16 cellular contexts compared by ENCODE assay signal in genomic region chr12:11540615-11541014, GRCh38.
DNase-seq lines count a peak whose midpoint lies in the region; ATAC-seq, FAIRE-seq and TF ChIP-seq lines count a peak whose summit lies in the region.
"Had no signal": no experiment of that assay in that cellular context is flagged by ENCODE, and none has a peak within 500 bp of the region (broad histone marks: within the 10 kb centered on the region; RNA-seq: fewer than 3 reads in every experiment).

No MANE protein-coding gene starts in this region.

- no peaks in the 10 kb centered on the region for H3K27me3 ChIP-seq in neuronal stem cell (ENCODE audit: control insufficient read depth in 3 of 3, insufficient read depth in 3 of 3, low read depth in 1 of 3, low read length in 3 of 3)
- H3K27me3 ChIP-seq: Peyer's patch had no signal

- H3K4me1 ChIP-seq in neuronal stem cell (ENCODE audit: control insufficient read depth in 2 of 2, insufficient read depth in 1 of 2, low read depth in 1 of 2, low read length in 2 of 2) = peaks cover 0 to 2% of the 10 kb centered on the region in 2 donors
- H3K4me1 ChIP-seq: A549 had no signal

- no peak overlapping the region for H2AFZ ChIP-seq in neuronal stem cell (ENCODE audit: low read length)

- no peak overlapping the region for H3K23ac ChIP-seq in neuronal stem cell (ENCODE audit: low read depth, low read length, poor library complexity)

- H3K14ac ChIP-seq in neuronal stem cell (ENCODE audit: low read length) = no peak overlapping the region

- no peak overlapping the region for H3K4me2 ChIP-seq in neuronal stem cell (ENCODE audit: insufficient read depth, low read length, poor library complexity, severe bottlenecking)
- H3K4me2 ChIP-seq: A549 had no signal

- H3K4me3 Mint-ChIP-seq in activated naive CD4-positive, alpha-beta T cell treated with anti-CD3 and anti-CD28 coated beads, Interleukin-2, amount 50 U/mL, for 24 hours = peak overlapping the region; percentile 4
- H3K4me3 Mint-ChIP-seq in T-helper 2 cell treated with Interferon-gamma antibody and Interleukin-4, amounts not matched to agents 5 μg/mL and 100 μg/mL, for 36 hours = no peak overlapping the region

- H3K79me1 ChIP-seq in neuronal stem cell (ENCODE audit: low read depth, low read length) = no peaks in the 10 kb centered on the region

- H3K27ac Mint-ChIP-seq in activated naive CD4-positive, alpha-beta T cell treated with anti-CD3 and anti-CD28 coated beads, Interleukin-2, amount 50 U/mL, for 24 hours = no peak overlapping the region
- no peak overlapping the region for H3K27ac Mint-ChIP-seq in activated naive CD4-positive, alpha-beta T cell treated with anti-CD3 and anti-CD28 coated beads, Interleukin-2, amount 50 U/mL, for 72 hours
- peak overlapping the region; percentile 4 for H3K27ac Mint-ChIP-seq in T-helper 2 cell treated with Interferon-gamma antibody and Interleukin-4, amounts not matched to agents 5 μg/mL and 100 μg/mL, for 36 hours

- peaks cover 51% of the 10 kb centered on the region for H3K4me1 Mint-ChIP-seq in activated naive CD4-positive, alpha-beta T cell treated with anti-CD3 and anti-CD28 coated beads, Interleukin-2, amount 50 U/mL, for 24 hours
- peaks cover 22% of the 10 kb centered on the region for H3K4me1 Mint-ChIP-seq in T-helper 2 cell treated with Interferon-gamma antibody and Interleukin-4, amounts not matched to agents 5 μg/mL and 100 μg/mL, for 36 hours (ENCODE audit: low read depth)

- H2AK5ac ChIP-seq in neuronal stem cell (ENCODE audit: low read depth, low read length) = no peak overlapping the region

- no peak overlapping the region for H4K8ac ChIP-seq in neuronal stem cell (ENCODE audit: low read depth, low read length)

- TF ChIP-seq POLR2A in GM12891 (IDR thresholded peaks at IDR 0.05; ENCODE audit: low read depth, low read length) = no peak
- no peak for TF ChIP-seq POLR2A in GM18505 (IDR thresholded peaks at IDR 0.05; ENCODE audit: borderline replicate concordance, extremely low read depth, insufficient read depth, insufficient read length)

- no peak for ATAC-seq in activated naive CD4-positive, alpha-beta T cell treated with anti-CD3 and anti-CD28 coated beads, Interleukin-2, amount 50 U/mL, for 72 hours
- no peak for ATAC-seq in GM18505 (IDR thresholded peaks at IDR 0.05; ENCODE audit: unreplicated experiment)
- ATAC-seq: A549 had no signal

- 100% methylated on average over 1 of the region's 4 CpGs for WGBS in neuronal stem cell (ENCODE audit: extremely low coverage in 2 of 2, insufficient read length in 2 of 2, insufficient replicate concordance in 1 of 2), 2 donors

- H3K9me3 ChIP-seq in neuronal stem cell (replicated peaks in 1 of 2; ENCODE audit: control insufficient read depth in 2 of 2, insufficient read depth in 1 of 2, low read depth in 1 of 2, low read length in 2 of 2) = peaks cover 0 to 2% of the 10 kb centered on the region in 2 donors
- H3K9me3 ChIP-seq: A549, Peyer's patch had no signal

- no peak overlapping the region for H4K91ac ChIP-seq in neuronal stem cell (ENCODE audit: low read depth, low read length, poor library complexity)

- H3K27ac ChIP-seq in neuronal stem cell (replicated peaks; ENCODE audit: low read length) (no peak overlapping the region), substantia nigra (ENCODE audit: low read depth, low read length, poor library complexity, severe bottlenecking) (no peak overlapping the region)
- H3K27ac ChIP-seq: A549, Peyer's patch had no signal

- H3K36me3 ChIP-seq in neuronal stem cell (replicated peaks in 1 of 2; ENCODE audit: control insufficient read depth in 2 of 2, insufficient read depth in 2 of 2, low read length in 2 of 2) = no peaks in the 10 kb centered on the region
- H3K36me3 ChIP-seq: Peyer's patch had no signal

- H2BK15ac ChIP-seq in neuronal stem cell (ENCODE audit: low read length) = no peak overlapping the region

- no peak overlapping the region for H3K4me3 ChIP-seq in neuronal stem cell (ENCODE audit: low read length in 2 of 2)
- H3K4me3 ChIP-seq: A549, Peyer's patch had no signal

- DNase-seq in activated naive CD4-positive, alpha-beta T cell treated with anti-CD3 and anti-CD28 coated beads, Interleukin-2, amount 50 U/mL, for 72 hours (ENCODE audit: low spot score in 2 of 2) = no peak
- DNase-seq in GM12891 (ENCODE audit: insufficient read length, low spot score) (no peak), neuronal stem cell (ENCODE audit: low spot score) (no peak), H4 (ENCODE audit: low spot score) (no peak), substantia nigra (lab: John Stamatoyannopoulos, UW) (no peak)
- no peak for DNase-seq in T-helper 2 cell treated with Interferon-gamma antibody and Interleukin-4, amounts not matched to agents 5 μg/mL and 100 μg/mL, for 36 hours (ENCODE audit: low spot score)
- DNase-seq: DMS79; HCEC 1CT; NCI-H1105; NCI-H2081; NCI-H748 treated with DMSO at 0.1 percent for 48 hours; NK-92 treated with Interleukin-12 subunit alpha and Interleukin-12 subunit beta, amount 100 ng/mL, for 24 hours; Peyer's patch had no signal

- no peak overlapping the region for H2BK120ac ChIP-seq in neuronal stem cell (ENCODE audit: low read depth, low read length)

- no peak overlapping the region for H3K18ac ChIP-seq in neuronal stem cell (ENCODE audit: low read length)

- no peak overlapping the region for H2BK5ac ChIP-seq in neuronal stem cell (ENCODE audit: low read length)

- peak overlapping the region; percentile 51 for H3K9ac ChIP-seq in neuronal stem cell (ENCODE audit: low read depth, low read length, poor library complexity)

- H2BK12ac ChIP-seq in neuronal stem cell (ENCODE audit: low read length) = no peak overlapping the region

- no peaks in the 10 kb centered on the region for H3K27me3 Mint-ChIP-seq in activated naive CD4-positive, alpha-beta T cell treated with anti-CD3 and anti-CD28 coated beads, Interleukin-2, amount 50 U/mL, for 24 hours
- peaks cover 9% of the 10 kb centered on the region for H3K27me3 Mint-ChIP-seq in T-helper 2 cell treated with Interferon-gamma antibody and Interleukin-4, amounts not matched to agents 5 μg/mL and 100 μg/mL, for 36 hours (ENCODE audit: low read depth)

- H3K9me3 Mint-ChIP-seq in activated naive CD4-positive, alpha-beta T cell treated with anti-CD3 and anti-CD28 coated beads, Interleukin-2, amount 50 U/mL, for 24 hours = no peaks in the 10 kb centered on the region
- H3K9me3 Mint-ChIP-seq in activated naive CD4-positive, alpha-beta T cell treated with anti-CD3 and anti-CD28 coated beads, Interleukin-2, amount 50 U/mL, for 72 hours = no peaks in the 10 kb centered on the region
- H3K9me3 Mint-ChIP-seq in T-helper 2 cell treated with Interferon-gamma antibody and Interleukin-4, amounts not matched to agents 5 μg/mL and 100 μg/mL, for 36 hours = no peaks in the 10 kb centered on the region

- FAIRE-seq in GM12891 (lab: Jason Lieb, UNC) = peak; percentile 63
- FAIRE-seq: A549 had no signal

- H3K36me3 Mint-ChIP-seq in activated naive CD4-positive, alpha-beta T cell treated with anti-CD3 and anti-CD28 coated beads, Interleukin-2, amount 50 U/mL, for 24 hours = no peaks in the 10 kb centered on the region
- no peaks in the 10 kb centered on the region for H3K36me3 Mint-ChIP-seq in activated naive CD4-positive, alpha-beta T cell treated with anti-CD3 and anti-CD28 coated beads, Interleukin-2, amount 50 U/mL, for 72 hours
- H3K36me3 Mint-ChIP-seq in T-helper 2 cell treated with Interferon-gamma antibody and Interleukin-4, amounts not matched to agents 5 μg/mL and 100 μg/mL, for 36 hours (ENCODE audit: low read depth) = no peaks in the 10 kb centered on the region

- no peak overlapping the region for H3K4ac ChIP-seq in neuronal stem cell (ENCODE audit: low read length)

TF ChIP-seq in GM12891, 5 proteins besides CTCF, POLR2A, EP300 and RAD21:
- TF ChIP-seq PAX5 (IDR thresholded peaks at IDR 0.05; ENCODE audit: insufficient read depth, low read length, severe bottlenecking) = no peak
- no peak for TF ChIP-seq POU2F2 (IDR thresholded peaks at IDR 0.05; ENCODE audit: low read depth, low read length)
